ENCODE assay signal across 12 cellular contexts in genomic region chr6:160138839-160139419, GRCh38. TPM values are rescaled to one million over a fixed set of nuclear protein-coding genes. Genes with fewer than 3 reads are reported as not detected.
DNase-seq lines count a peak whose midpoint lies in the region; ATAC-seq and TF ChIP-seq lines count a peak whose summit lies in the region.
"Had no signal": no experiment of that assay in that cellular context is flagged by ENCODE, and none has a peak within 500 bp of the region (broad histone marks: within the 10 kb centered on the region; RNA-seq: fewer than 3 reads in every experiment).

No MANE protein-coding gene starts in this region.

- no peak overlapping the region for H3K4me3 Mint-ChIP-seq in nephron
- H3K4me3 Mint-ChIP-seq: activated naive CD8-positive, alpha-beta T cell; GM23338 had no signal

- DNase-seq in right atrium auricular region (ENCODE audit: low spot score) (peak; percentile 21), left ventricle myocardium inferior (no peak), brain microvascular endothelial cell (no peak), SJCRH30 (no peak), NCI-H774 (lab: John Stamatoyannopoulos, UW) (no peak)
- DNase-seq: GDM1 had no signal

- H3K4me3 ChIP-seq in right atrium auricular region (no peak overlapping the region), left ventricle myocardium inferior (no peak overlapping the region), brain microvascular endothelial cell (ENCODE audit: low read depth, low read length) (no peak overlapping the region), SJCRH30 (no peak overlapping the region)
- H3K4me3 ChIP-seq: GM23338 had no signal

- H3K9me3 ChIP-seq in right atrium auricular region (no peaks in the 10 kb centered on the region), left ventricle myocardium inferior (replicated peaks) (no peaks in the 10 kb centered on the region), SJCRH30 (replicated peaks) (no peaks in the 10 kb centered on the region)

- peaks cover 0 to 4% of the 10 kb centered on the region in 2 donors for H3K4me1 ChIP-seq in right atrium auricular region
- peaks cover 5% of the 10 kb centered on the region for H3K4me1 ChIP-seq in left ventricle myocardium inferior
- no peaks in the 10 kb centered on the region for H3K4me1 ChIP-seq in SJCRH30
- H3K4me1 ChIP-seq: parathyroid adenoma had no signal

- no peaks in the 10 kb centered on the region for H3K27me3 ChIP-seq in right atrium auricular region
- H3K27me3 ChIP-seq in left ventricle myocardium inferior (ENCODE audit: low read depth) = no peaks in the 10 kb centered on the region
- H3K27me3 ChIP-seq in brain microvascular endothelial cell (replicated peaks) = no peaks in the 10 kb centered on the region
- H3K27me3 ChIP-seq in SJCRH30 = no peaks in the 10 kb centered on the region

- ATAC-seq in HG03025 (IDR thresholded peaks at IDR 0.05; ENCODE audit: low FRiP score, unreplicated experiment) = no peak
- ATAC-seq in HG03571 (IDR thresholded peaks at IDR 0.05; ENCODE audit: unreplicated experiment) = no peak
- ATAC-seq: GM23338 had no signal

- peaks cover 9% of the 10 kb centered on the region for H3K27me3 Mint-ChIP-seq in nephron (ENCODE audit: low read depth)

- H3K4me1 Mint-ChIP-seq in nephron = peaks cover 27% of the 10 kb centered on the region

- intact Hi-C loops in left ventricle myocardium inferior (cut with micrococcal nuclease) = loop anchor here (10.0 kb wide), 1 partner anchor 316 kb away; no protein-coding TSS in a partner anchor

- no peaks in the 10 kb centered on the region for H3K9me3 Mint-ChIP-seq in nephron
- H3K9me3 Mint-ChIP-seq: GM23338 had no signal

- H3K27ac ChIP-seq in right atrium auricular region (no peak overlapping the region), left ventricle myocardium inferior (replicated peaks) (no peak overlapping the region), brain microvascular endothelial cell (peak overlapping the region; percentile 29), SJCRH30 (no peak overlapping the region)
- H3K27ac ChIP-seq: parathyroid adenoma had no signal

- TF ChIP-seq CTCF in right atrium auricular region (IDR thresholded peaks at IDR 0.05) (no peak), left ventricle myocardium inferior (IDR thresholded peaks at IDR 0.05; ENCODE audit: borderline replicate concordance) (no peak), brain microvascular endothelial cell (IDR thresholded peaks at IDR 0.05; ENCODE audit: low read depth, low read length, missing control alignments) (peak; percentile 5), nephron (IDR thresholded peaks at IDR 0.05; ENCODE audit: unreplicated experiment in 3 of 3) (no peak)

- H3K27ac Mint-ChIP-seq in nephron = peak overlapping the region in 2 of 3 experiments; percentile 34 to 72
- H3K27ac Mint-ChIP-seq: activated naive CD8-positive, alpha-beta T cell; GM23338 had no signal

- peaks cover 7% of the 10 kb centered on the region for H3K36me3 Mint-ChIP-seq in nephron (ENCODE audit: low read depth)
- H3K36me3 Mint-ChIP-seq: activated naive CD8-positive, alpha-beta T cell had no signal

- no peaks in the 10 kb centered on the region for H3K36me3 ChIP-seq in right atrium auricular region
- H3K36me3 ChIP-seq in left ventricle myocardium inferior = no peaks in the 10 kb centered on the region
- H3K36me3 ChIP-seq in brain microvascular endothelial cell (replicated peaks) = no peaks in the 10 kb centered on the region
- no peaks in the 10 kb centered on the region for H3K36me3 ChIP-seq in SJCRH30

- in situ Hi-C loops in brain microvascular endothelial cell (cut with HindIII; ENCODE audit: low pct_ligation_motif_present, low sequenced_read_pairs) = no loop called here

RNA-seq across cellular contexts. Expression of gene SLC22A1, which starts 17.3 kb away (rescaled TPM):
- total RNA-seq in right atrium auricular region (not detected), left ventricle myocardium inferior (0.27 TPM)
- 0.20 and 0.49 TPM in 2 replicates for total RNA-seq in SJCRH30 (2014; rRNA removed; shearing (Covaris generic))
